In genomic region chr9:117644607-117645244, GRCh38 we compare ENCODE assay signal across 8 cellular contexts. TPM values are rescaled to one million over a fixed set of nuclear protein-coding genes. Genes with fewer than 3 reads are reported as not detected.
A peak's percentile ranks its signal among the peaks of the same experiment; 100 is the strongest.
DNase-seq lines count a peak whose midpoint lies in the region; ATAC-seq and TF ChIP-seq lines count a peak whose summit lies in the region.

No MANE protein-coding gene starts in this region.

- H3K79me2 ChIP-seq in OCI-LY3 (ENCODE audit: low read length), result no peaks in the 10 kb centered on the region

- H3K9me3 Mint-ChIP-seq in IgD-negative memory B cell, result no peaks in the 10 kb centered on the region
- no peaks in the 10 kb centered on the region for H3K9me3 Mint-ChIP-seq in activated T-cell treated with anti-CD3 and anti-CD28 coated beads, Interleukin-2, amount 50 U/mL, for 24 hours
- H3K9me3 Mint-ChIP-seq in natural killer cell treated with Interleukin-12 subunit alpha and Interleukin-12 subunit beta and Interleukin-15 and Interleukin-18, amount 100 ng/mL, for 72 hours, result no peaks in the 10 kb centered on the region

- peak overlapping the region; percentile 69 for H3K4me3 ChIP-seq in OCI-LY3 (ENCODE audit: low read length)
- H3K4me3 ChIP-seq in fibroblast of mammary gland (ENCODE audit: control insufficient read depth, low read depth, low read length), result no peak overlapping the region

- peaks cover 21% of the 10 kb centered on the region for H3K27me3 Mint-ChIP-seq in IgD-negative memory B cell
- peaks cover 46% of the 10 kb centered on the region for H3K27me3 Mint-ChIP-seq in activated T-cell treated with anti-CD3 and anti-CD28 coated beads, Interleukin-2, amount 50 U/mL, for 24 hours
- peaks cover 15 to 41% of the 10 kb centered on the region in 2 donors for H3K27me3 Mint-ChIP-seq in natural killer cell treated with Interleukin-12 subunit alpha and Interleukin-12 subunit beta and Interleukin-15 and Interleukin-18, amount 100 ng/mL, for 72 hours

- no peaks in the 10 kb centered on the region for H3K36me3 ChIP-seq in OCI-LY3 (replicated peaks; ENCODE audit: low read depth, low read length)

- H3K36me3 Mint-ChIP-seq in IgD-negative memory B cell, result no peaks in the 10 kb centered on the region
- no peaks in the 10 kb centered on the region for H3K36me3 Mint-ChIP-seq in activated T-cell treated with anti-CD3 and anti-CD28 coated beads, Interleukin-2, amount 50 U/mL, for 24 hours (ENCODE audit: low read depth)
- H3K36me3 Mint-ChIP-seq in natural killer cell treated with Interleukin-12 subunit alpha and Interleukin-12 subunit beta and Interleukin-15 and Interleukin-18, amount 100 ng/mL, for 72 hours, result no peaks in the 10 kb centered on the region

- peak overlapping the region; percentile 11 for H3K9ac ChIP-seq in OCI-LY3 (ENCODE audit: low read length)

- TF ChIP-seq CTCF in OCI-LY3 (IDR thresholded peaks at IDR 0.05; ENCODE audit: low read depth, low read length) (peak; percentile 94), fibroblast of mammary gland (conservative IDR thresholded peaks at IDR 0.05; ENCODE audit: control insufficient read depth, insufficient read depth, low read depth, low read length) (peak; percentile 98)

- no peaks in the 10 kb centered on the region for H4K20me1 ChIP-seq in OCI-LY3 (ENCODE audit: insufficient read depth, low read length)

- peak overlapping the region; percentile 70; the same call in 1 of the 2 replicates for H2AFZ ChIP-seq in OCI-LY3 (ENCODE audit: low read depth, low read length)

- H3K4me1 Mint-ChIP-seq in IgD-negative memory B cell, result peaks cover 8 to 16% (median 11%) of the 10 kb centered on the region in 3 donors
- H3K4me1 Mint-ChIP-seq in activated T-cell treated with anti-CD3 and anti-CD28 coated beads, Interleukin-2, amount 50 U/mL, for 24 hours (ENCODE audit: low read depth), result peaks cover 3% of the 10 kb centered on the region
- peaks cover 13 to 22% of the 10 kb centered on the region in 2 donors for H3K4me1 Mint-ChIP-seq in natural killer cell treated with Interleukin-12 subunit alpha and Interleukin-12 subunit beta and Interleukin-15 and Interleukin-18, amount 100 ng/mL, for 72 hours (ENCODE audit: low read depth in 2 of 2)

- H3K27ac ChIP-seq in OCI-LY3 (ENCODE audit: low read length), result peak overlapping the region; percentile 39

- H3K27ac Mint-ChIP-seq in IgD-negative memory B cell, result no peak overlapping the region
- H3K27ac Mint-ChIP-seq in activated T-cell treated with anti-CD3 and anti-CD28 coated beads, Interleukin-2, amount 50 U/mL, for 24 hours, result no peak overlapping the region
- peak overlapping the region; percentile 9 to 47 for H3K27ac Mint-ChIP-seq in natural killer cell treated with Interleukin-12 subunit alpha and Interleukin-12 subunit beta and Interleukin-15 and Interleukin-18, amount 100 ng/mL, for 72 hours

- DNase-seq in DMS79 (lab: John Stamatoyannopoulos, UW) (peak; percentile 23), fibroblast of mammary gland (ENCODE audit: low read depth) (peak; percentile 59), stromal cell of bone marrow (ENCODE audit: low read depth) (peak; percentile 33)
- DNase-seq in activated T-cell treated with anti-CD3 and anti-CD28 coated beads, Interleukin-2, amount 50 U/mL, for 24 hours, result peak; percentile 61
- DNase-seq in natural killer cell treated with Interleukin-12 subunit alpha and Interleukin-12 subunit beta and Interleukin-15 and Interleukin-18, amount 100 ng/mL, for 72 hours (ENCODE audit: low spot score), result peak; percentile 73

- peaks cover 18% of the 10 kb centered on the region for H3K4me1 ChIP-seq in OCI-LY3 (ENCODE audit: low read length)

- H3K4me3 Mint-ChIP-seq in IgD-negative memory B cell, result peak overlapping the region in 3 of 4 donors; percentile 1 to 19 (median 2)
- H3K4me3 Mint-ChIP-seq in activated T-cell treated with anti-CD3 and anti-CD28 coated beads, Interleukin-2, amount 50 U/mL, for 24 hours, result no peak overlapping the region
- peak overlapping the region; percentile 59 for H3K4me3 Mint-ChIP-seq in natural killer cell treated with Interleukin-12 subunit alpha and Interleukin-12 subunit beta and Interleukin-15 and Interleukin-18, amount 100 ng/mL, for 72 hours

- H3K4me2 ChIP-seq in OCI-LY3 (ENCODE audit: low read length), result peak overlapping the region; percentile 82

- peak; percentile 83 for ATAC-seq in GM21717 (IDR thresholded peaks at IDR 0.05; ENCODE audit: unreplicated experiment)
- ATAC-seq in natural killer cell treated with Interleukin-12 subunit alpha and Interleukin-12 subunit beta and Interleukin-15 and Interleukin-18, amount 100 ng/mL, for 72 hours, result peak; percentile 63 to 78

- H3K9me3 ChIP-seq in OCI-LY3 (ENCODE audit: insufficient read depth, low read length), result no peaks in the 10 kb centered on the region

- H3K27me3 ChIP-seq in OCI-LY3 (ENCODE audit: low read depth, low read length), result peaks cover 26% of the 10 kb centered on the region

RNA-seq across cellular contexts. Expression of gene TLR4, which starts 59.5 kb away (rescaled TPM):
- polyA plus RNA-seq in IgD-negative memory B cell, result 2.2 TPM
- total RNA-seq in natural killer cell treated with Interleukin-12 subunit alpha and Interleukin-12 subunit beta and Interleukin-15 and Interleukin-18, amount 100 ng/mL, for 72 hours, result under 1 TPM; 0.24 to 0.42 TPM

Comparison
In these comparisons a context has a peak if more than half of its experiments do, and no peak if none do; other contexts are left out.
1. DNase-seq: peak in every context shown above with its lines; median percentile 73 in natural killer cell treated with Interleukin-12 subunit alpha and Interleukin-12 subunit beta and Interleukin-15 and Interleukin-18, amount 100 ng/mL, for 72 hours; 61 in activated T-cell treated with anti-CD3 and anti-CD28 coated beads, Interleukin-2, amount 50 U/mL, for 24 hours; 59 in fibroblast of mammary gland; 33 in stromal cell of bone marrow; 23 in DMS79.
2. H3K27ac Mint-ChIP-seq: peak in natural killer cell treated with Interleukin-12 subunit alpha and Interleukin-12 subunit beta and Interleukin-15 and Interleukin-18, amount 100 ng/mL, for 72 hours (2 of 2); none in IgD-negative memory B cell (0 of 3) and activated T-cell treated with anti-CD3 and anti-CD28 coated beads, Interleukin-2, amount 50 U/mL, for 24 hours (single experiment).